ENCODE assay signal across 29 cellular contexts in genomic region chr2:161976300-161976699, GRCh38.
DNase-seq lines count a peak whose midpoint lies in the region; ATAC-seq and TF ChIP-seq lines count a peak whose summit lies in the region.
"Had no signal": no experiment of that assay in that cellular context is flagged by ENCODE, and none has a peak within 500 bp of the region (broad histone marks: within the 10 kb centered on the region; RNA-seq: fewer than 3 reads in every experiment).

No MANE protein-coding gene starts in this region.

- no peak overlapping the region for H3K4me2 ChIP-seq in DND-41 (ENCODE audit: insufficient read depth, low read length)

- TF ChIP-seq POLR2A in suprapubic skin (IDR thresholded peaks at IDR 0.05): no peak

- peak overlapping the region; percentile 19; the same call in 1 of the 2 replicates for H3K9ac ChIP-seq in DND-41 (ENCODE audit: low read depth, low read length)

- H3K4me3 Mint-ChIP-seq in T-helper 2 cell treated with Interferon-gamma antibody and Interleukin-4, amounts not matched to agents 5 μg/mL and 100 μg/mL, for 36 hours: no peak overlapping the region
- H3K4me3 Mint-ChIP-seq in dendritic cell treated with granulocyte-macrophage colony-stimulating factor and Interleukin-4, amounts not matched to agents 40 ng/mL and 50 ng/mL, for 4 days: peak overlapping the region; percentile 20
- H3K4me3 Mint-ChIP-seq: activated T-cell treated with anti-CD3 and anti-CD28 coated beads, Interleukin-2, amount 50 U/mL, for 24 hours; memory B cell had no signal

- WGBS in suprapubic skin: 74% methylated on average over 1 of the region's 1 CpG

- H3K27me3 Mint-ChIP-seq in T-helper 2 cell treated with Interferon-gamma antibody and Interleukin-4, amounts not matched to agents 5 μg/mL and 100 μg/mL, for 36 hours (ENCODE audit: low read depth): no peaks in the 10 kb centered on the region
- H3K27me3 Mint-ChIP-seq in dendritic cell treated with granulocyte-macrophage colony-stimulating factor and Interleukin-4, amounts not matched to agents 40 ng/mL and 50 ng/mL, for 4 days: no peaks in the 10 kb centered on the region

- intact Hi-C loops in dendritic cell treated with granulocyte-macrophage colony-stimulating factor and Interleukin-4, amounts not matched to agents 40 ng/mL and 50 ng/mL, for 4 days (cut with micrococcal nuclease): loop anchor here (2.0 to 10.0 kb wide), 3 partner anchors 15 to 339 kb away; partner anchors contain the start of gene IFIH1

- H3K36me3 ChIP-seq in DND-41 (ENCODE audit: insufficient read depth, low read length) (no peaks in the 10 kb centered on the region), suprapubic skin (no peaks in the 10 kb centered on the region)
- H3K36me3 ChIP-seq: ovary, Peyer's patch, SJSA1, tibial nerve had no signal

- H3K9me3 Mint-ChIP-seq in T-helper 2 cell treated with Interferon-gamma antibody and Interleukin-4, amounts not matched to agents 5 μg/mL and 100 μg/mL, for 36 hours: peaks cover 12% of the 10 kb centered on the region
- H3K9me3 Mint-ChIP-seq in dendritic cell treated with granulocyte-macrophage colony-stimulating factor and Interleukin-4, amounts not matched to agents 40 ng/mL and 50 ng/mL, for 4 days: no peaks in the 10 kb centered on the region
- H3K9me3 Mint-ChIP-seq: activated T-cell treated with anti-CD3 and anti-CD28 coated beads, Interleukin-2, amount 50 U/mL, for 24 hours; memory B cell had no signal

- H3K27ac ChIP-seq in DND-41 (ENCODE audit: low read length) (peak overlapping the region; percentile 87), suprapubic skin (no peak overlapping the region)
- H3K27ac ChIP-seq: coronary artery, epithelial cell of prostate, ovary, Peyer's patch, SJSA1, tibial nerve had no signal

- peak overlapping the region; percentile 0 for H3K27ac Mint-ChIP-seq in T-helper 2 cell treated with Interferon-gamma antibody and Interleukin-4, amounts not matched to agents 5 μg/mL and 100 μg/mL, for 36 hours
- H3K27ac Mint-ChIP-seq in dendritic cell treated with granulocyte-macrophage colony-stimulating factor and Interleukin-4, amounts not matched to agents 40 ng/mL and 50 ng/mL, for 4 days: peak overlapping the region; percentile 91
- H3K27ac Mint-ChIP-seq: memory B cell had no signal

- no peak overlapping the region for H2AFZ ChIP-seq in DND-41 (ENCODE audit: low read depth, low read length)

- DNase-seq in T-helper 2 cell treated with Interferon-gamma antibody and Interleukin-4, amounts not matched to agents 5 μg/mL and 100 μg/mL, for 36 hours (ENCODE audit: low spot score): no peak
- DNase-seq in T-helper 2 cell: no peak
- no peak for DNase-seq in DND-41
- DNase-seq in RPMI7951 (ENCODE audit: low read depth): peak; percentile 45
- no peak for DNase-seq in suprapubic skin (ENCODE audit: low spot score in 2 of 2)
- DNase-seq: activated T-cell treated with anti-CD3 and anti-CD28 coated beads, Interleukin-2, amount 50 U/mL, for 24 hours; AML-193; caudate nucleus; CD4-positive, alpha-beta memory T cell; effector memory CD4-positive, alpha-beta T cell; GOT3; hypothalamus; left colon; MM.1S; NCI-H1436; NCI-H2081; NCI-H226; ovary; Peyer's patch had no signal

- H3K4me3 ChIP-seq in DND-41 (ENCODE audit: low read depth in 1 of 2, low read length in 2 of 2) (no peak overlapping the region), suprapubic skin (no peak overlapping the region)
- H3K4me3 ChIP-seq: coronary artery, K562, ovary, Peyer's patch, SJSA1, tibial nerve had no signal

- no peaks in the 10 kb centered on the region for H3K9me3 ChIP-seq in DND-41 (ENCODE audit: insufficient read depth, low read length, severe bottlenecking)
- H3K9me3 ChIP-seq in suprapubic skin: no peaks in the 10 kb centered on the region
- H3K9me3 ChIP-seq: ovary, Peyer's patch, SJSA1, tibial nerve had no signal

- no peaks in the 10 kb centered on the region for H4K20me1 ChIP-seq in DND-41 (ENCODE audit: insufficient read depth, low read length)

- no peaks in the 10 kb centered on the region for H3K79me2 ChIP-seq in DND-41 (ENCODE audit: insufficient read depth, low read length)

- H3K27me3 ChIP-seq in DND-41 (ENCODE audit: insufficient read depth, low read length, poor library complexity): no peaks in the 10 kb centered on the region
- H3K27me3 ChIP-seq in suprapubic skin: no peaks in the 10 kb centered on the region
- H3K27me3 ChIP-seq: ovary, Peyer's patch, tibial nerve had no signal

- ATAC-seq in DND-41 (ENCODE audit: insufficient read depth, low read depth) (no peak), HG02642 (IDR thresholded peaks at IDR 0.05; ENCODE audit: poor library complexity, unreplicated experiment) (no peak), HG03565 (IDR thresholded peaks at IDR 0.05; ENCODE audit: unreplicated experiment) (no peak)
- ATAC-seq: activated CD4-positive, CD25-positive, alpha-beta regulatory T cell treated with anti-CD3 and anti-CD28 coated beads, Interleukin-2, amount 50 U/mL, for 24 hours; K562; left colon had no signal

- H3K4me1 ChIP-seq in DND-41 (ENCODE audit: insufficient read depth, low read length) (peaks cover 82% of the 10 kb centered on the region), suprapubic skin (no peaks in the 10 kb centered on the region)
- H3K4me1 ChIP-seq: SJSA1, tibial nerve had no signal

- no peak for TF ChIP-seq EP300 in suprapubic skin (IDR thresholded peaks at IDR 0.05)

- TF ChIP-seq CTCF in DND-41 (IDR thresholded peaks at IDR 0.05; ENCODE audit: borderline replicate concordance, extremely low read depth, low read length, poor library complexity, severe bottlenecking) (no peak), suprapubic skin (IDR thresholded peaks at IDR 0.05) (no peak)

- peaks cover 31% of the 10 kb centered on the region for H3K36me3 Mint-ChIP-seq in T-helper 2 cell treated with Interferon-gamma antibody and Interleukin-4, amounts not matched to agents 5 μg/mL and 100 μg/mL, for 36 hours (ENCODE audit: low read depth)
- H3K36me3 Mint-ChIP-seq in dendritic cell treated with granulocyte-macrophage colony-stimulating factor and Interleukin-4, amounts not matched to agents 40 ng/mL and 50 ng/mL, for 4 days (ENCODE audit: low read depth): no peaks in the 10 kb centered on the region
- H3K36me3 Mint-ChIP-seq: CD4-positive, alpha-beta memory T cell; memory B cell had no signal

- peaks cover 57% of the 10 kb centered on the region for H3K4me1 Mint-ChIP-seq in T-helper 2 cell treated with Interferon-gamma antibody and Interleukin-4, amounts not matched to agents 5 μg/mL and 100 μg/mL, for 36 hours (ENCODE audit: low read depth)
- H3K4me1 Mint-ChIP-seq in dendritic cell treated with granulocyte-macrophage colony-stimulating factor and Interleukin-4, amounts not matched to agents 40 ng/mL and 50 ng/mL, for 4 days (ENCODE audit: low read depth): peaks cover 31% of the 10 kb centered on the region
- H3K4me1 Mint-ChIP-seq: memory B cell had no signal
